In genomic region chr13:97221989-97222700, GRCh38 we compare ENCODE assay signal across 8 cellular contexts. TPM values are rescaled to one million over a fixed set of nuclear protein-coding genes. Genes with fewer than 3 reads are reported as not detected.
DNase-seq lines count a peak whose midpoint lies in the region; ATAC-seq and TF ChIP-seq lines count a peak whose summit lies in the region.

MBNL2 (plus strand) TSS chr13:97222333; CDS start chr13:97276236, 53,903 bp downstream.

- DNase-seq in CMK (ENCODE audit: low read depth) = peak; percentile 77
- DNase-seq in HT-29 (ENCODE audit: low spot score) = peak; percentile 98
- peak; percentile 96 for DNase-seq in NOMO-1 treated with DMSO at 0.1 percent for 48 hours (lab: John Stamatoyannopoulos, UW; ENCODE audit: unreplicated experiment)
- peak; percentile 55 for DNase-seq in activated CD8-positive, alpha-beta memory T cell treated with anti-CD3 and anti-CD28 coated beads, Interleukin-2, amount 50 U/mL, for 1 hour (ENCODE audit: extremely low read depth)
- DNase-seq in endodermal cell = peak; percentile 93
- peak; percentile 92 for DNase-seq in mesenteric fat pad (ENCODE audit: low spot score)
- peak; percentile 65 for DNase-seq in stimulated activated CD8-positive, alpha-beta memory T cell treated with anti-CD3 and anti-CD28 coated beads, Interleukin-15, amount 100 ng/mL, for 1 hour (ENCODE audit: low read depth)

- peaks cover 94% of the 10 kb centered on the region for H3K27me3 Mint-ChIP-seq in endodermal cell (ENCODE audit: insufficient read depth)

- peak within 1 kb of the TSS; percentile 83 for H3K27ac ChIP-seq in endodermal cell (ENCODE audit: low read depth, low read length)

- no peaks in the 10 kb centered on the region for H3K36me3 ChIP-seq in endodermal cell (ENCODE audit: control insufficient read depth, insufficient read depth, low read length)

- H3K27me3 ChIP-seq in endodermal cell (ENCODE audit: control insufficient read depth, insufficient read depth, low read length, poor library complexity, severe bottlenecking) = peaks cover 92% of the 10 kb centered on the region

- H3K4me3 Mint-ChIP-seq in endodermal cell = peak within 1 kb of the TSS; percentile 57

- H3K9ac ChIP-seq in endodermal cell (ENCODE audit: extremely low read depth, low read length, poor library complexity, severe bottlenecking) = peak within 1 kb of the TSS; percentile 72

- 17 to 37% methylated on average over 15 of the region's 15 CpGs for WGBS in endodermal cell (ENCODE audit: insufficient coverage in 1 of 2, insufficient read length in 1 of 2), 2 experiments

- no peak for TF ChIP-seq CTCF in endodermal cell (conservative IDR thresholded peaks at IDR 0.05)

- peaks cover 12% of the 10 kb centered on the region for H3K4me1 ChIP-seq in endodermal cell (ENCODE audit: control insufficient read depth, insufficient read depth, low read length)

- H3K4me1 Mint-ChIP-seq in endodermal cell = peaks cover 31% of the 10 kb centered on the region

- ATAC-seq in GM21360 (IDR thresholded peaks at IDR 0.05; ENCODE audit: unreplicated experiment) = peak; percentile 94

- peak within 1 kb of the TSS; percentile 15 for H3K27ac Mint-ChIP-seq in endodermal cell

- peak within 1 kb of the TSS; percentile 73 for H3K4me3 ChIP-seq in endodermal cell (ENCODE audit: low read length)

- H3K9me3 ChIP-seq in endodermal cell (ENCODE audit: control insufficient read depth, low read length) = no peaks in the 10 kb centered on the region

- H3K36me3 Mint-ChIP-seq in endodermal cell (ENCODE audit: low read depth) = no peaks in the 10 kb centered on the region

- no peaks in the 10 kb centered on the region for H3K9me3 Mint-ChIP-seq in endodermal cell

RNA-seq across cellular contexts. Expression of gene MBNL2, which starts in this region (rescaled TPM):
- 34.2 and 35.7 TPM in 2 replicates for total RNA-seq in HT-29 (2014; rRNA removed; shearing (Covaris generic))
- 1 to 10 TPM; 1.7 to 3.3 TPM for total RNA-seq in endodermal cell
- 22.0 TPM for polyA plus RNA-seq in endodermal cell (2013, experiment 1 of 2)
- 22.7 TPM for polyA plus RNA-seq in endodermal cell (2013, experiment 2 of 2)
- 80.0 TPM for total RNA-seq in mesenteric fat pad

Comparison
In these comparisons a context has a peak if more than half of its experiments do, and no peak if none do; other contexts are left out.
1. Peak in every context shown above with its lines: DNase-seq, ATAC-seq, H3K4me3 ChIP-seq and H3K27ac ChIP-seq.